Comparison of ENCODE assay signal across 26 cellular contexts in the genomic region with DNA sequence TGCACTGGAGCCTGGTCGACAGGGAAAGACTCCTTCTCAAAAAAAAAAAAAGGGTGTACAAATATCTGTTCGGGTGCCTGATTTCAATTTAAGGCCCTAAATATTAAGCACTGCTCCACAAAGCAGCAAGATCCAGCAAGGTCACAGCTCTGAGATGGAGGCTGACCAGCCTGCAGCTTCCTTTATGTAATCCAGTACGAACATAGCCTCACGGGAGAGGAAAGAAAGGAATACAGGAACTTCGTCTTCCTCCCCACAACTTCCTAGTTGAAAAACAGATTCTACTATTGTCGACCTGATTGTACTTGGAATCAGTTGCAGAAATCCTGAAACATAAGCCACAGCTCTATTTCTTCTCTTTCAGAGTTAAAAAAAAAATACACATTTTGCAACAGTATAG. TPM values are rescaled to one million over a fixed set of nuclear protein-coding genes. Genes with fewer than 3 reads are reported as not detected.
DNase-seq lines count a peak whose midpoint lies in the region; ATAC-seq and TF ChIP-seq lines count a peak whose summit lies in the region.
"Had no signal": no experiment of that assay in that cellular context is flagged by ENCODE, and none has a peak within 500 bp of the region (broad histone marks: within the 10 kb centered on the region; RNA-seq: fewer than 3 reads in every experiment).

No MANE protein-coding gene starts in this region.

- H2AFZ ChIP-seq in GM23338, result 0 out of 2 replicates have a peak overlapping the region, but pooled peaks have one; percentile 18

- H4K20me1 ChIP-seq in BLaER1 treated with 17β-estradiol and CSF1 and Interleukin-3, amounts not matched to agents 10 nM and 100 nM, result no peaks in the 10 kb centered on the region
- no peaks in the 10 kb centered on the region; the same call in 1 of the 2 replicates for H4K20me1 ChIP-seq in GM23338 (replicated peaks; ENCODE audit: insufficient read depth)

- H3F3A ChIP-seq in GM23338 (replicated peaks; ENCODE audit: low read depth), result no peaks in the 10 kb centered on the region

- H3K4me3 ChIP-seq in BLaER1 treated with 17β-estradiol and CSF1 and Interleukin-3, amounts not matched to agents 10 nM and 100 nM, result 0 out of 20 replicates have a peak overlapping the region, but pooled peaks of 1 of the 10 experiments have one; percentile 2
- H3K4me3 ChIP-seq in GM23338, result no peak overlapping the region
- H3K4me3 ChIP-seq: breast epithelium, esophagus muscularis mucosa, smooth muscle cell had no signal

- H3K27me3 ChIP-seq in BLaER1 treated with 17β-estradiol and CSF1 and Interleukin-3, amounts not matched to agents 10 nM and 100 nM, result no peaks in the 10 kb centered on the region
- no peaks in the 10 kb centered on the region for H3K27me3 ChIP-seq in GM23338 (ENCODE audit: insufficient read depth)
- H3K27me3 ChIP-seq: breast epithelium, esophagus muscularis mucosa had no signal

- no peak for DNase-seq in GM23338 (ENCODE audit: low spot score)
- no peak for DNase-seq in sciatic nerve (ENCODE audit: low spot score)
- no peak for DNase-seq in stimulated activated CD4-positive, alpha-beta T cell treated with anti-CD3 and anti-CD28 coated beads, Interleukin-4, amount 100 ng/mL, for 1 hour
- DNase-seq in activated T-cell treated with anti-CD3 and anti-CD28 coated beads, Interleukin-2, amount 50 U/mL, for 4 hours, result no peak
- DNase-seq: activated CD4-positive, alpha-beta memory T cell treated with anti-CD3 and anti-CD28 coated beads, Interleukin-2, amount 10 ng/mL, durations not matched to agents 7 days and 5 days; activated CD4-positive, alpha-beta T cell treated with anti-CD3 and anti-CD28 coated beads for 1 hour; activated CD8-positive, alpha-beta memory T cell treated with anti-CD3 and anti-CD28 coated beads, Interleukin-2, amount 50 U/mL, for 48 hours; DMS153; effector memory CD4-positive, alpha-beta T cell; foreskin keratinocyte; IMR-90; kidney glomerular epithelial cell; natural killer cell; NCI-H1417 treated with DMSO at 0.1 percent for 48 hours; NCI-H2081 treated with DMSO at 0.1 percent for 48 hours; NCI-H226; stimulated activated CD4-positive, alpha-beta T cell treated with anti-CD3 and anti-CD28 coated beads, Interleukin-2, amount 100 ng/mL, for 24 hours; T-helper 17 cell had no signal

- no peak overlapping the region for H3K27ac Mint-ChIP-seq in GM23338
- peak overlapping the region; percentile 23 for H3K27ac Mint-ChIP-seq in dendritic cell treated with granulocyte-macrophage colony-stimulating factor and Interleukin-4, amounts not matched to agents 40 ng/mL and 50 ng/mL, for 4 days
- H3K27ac Mint-ChIP-seq: activated CD4-positive, alpha-beta memory T cell treated with anti-CD3 and anti-CD28 coated beads, Interleukin-2, amount 10 ng/mL, durations not matched to agents 7 days and 5 days; activated naive CD4-positive, alpha-beta T cell treated with anti-CD3 and anti-CD28 coated beads, Interleukin-2, amount 50 U/mL, for 72 hours; natural killer cell; T-helper 17 cell; type B pancreatic cell had no signal

- H3K4me3 Mint-ChIP-seq in GM23338, result no peak overlapping the region
- H3K4me3 Mint-ChIP-seq in dendritic cell treated with granulocyte-macrophage colony-stimulating factor and Interleukin-4, amounts not matched to agents 40 ng/mL and 50 ng/mL, for 4 days, result no peak overlapping the region
- H3K4me3 Mint-ChIP-seq in activated T-cell treated with anti-CD3 and anti-CD28 coated beads, Interleukin-2, amount 50 U/mL, for 4 hours, result no peak overlapping the region
- H3K4me3 Mint-ChIP-seq: activated CD4-positive, alpha-beta memory T cell treated with anti-CD3 and anti-CD28 coated beads, Interleukin-2, amount 10 ng/mL, durations not matched to agents 7 days and 5 days; natural killer cell; T-helper 17 cell; type B pancreatic cell had no signal

- no peaks in the 10 kb centered on the region for H3K36me3 Mint-ChIP-seq in GM23338 (ENCODE audit: low read depth)
- no peaks in the 10 kb centered on the region for H3K36me3 Mint-ChIP-seq in dendritic cell treated with granulocyte-macrophage colony-stimulating factor and Interleukin-4, amounts not matched to agents 40 ng/mL and 50 ng/mL, for 4 days (ENCODE audit: low read depth)
- H3K36me3 Mint-ChIP-seq in activated T-cell treated with anti-CD3 and anti-CD28 coated beads, Interleukin-2, amount 50 U/mL, for 4 hours (ENCODE audit: insufficient read depth), result no peaks in the 10 kb centered on the region
- H3K36me3 Mint-ChIP-seq: activated naive CD4-positive, alpha-beta T cell treated with anti-CD3 and anti-CD28 coated beads, Interleukin-2, amount 50 U/mL, for 72 hours; natural killer cell; type B pancreatic cell had no signal

- intact Hi-C loops in dendritic cell treated with granulocyte-macrophage colony-stimulating factor and Interleukin-4, amounts not matched to agents 40 ng/mL and 50 ng/mL, for 4 days (cut with micrococcal nuclease), result no loop called here
- intact Hi-C loops in sciatic nerve (cut with DNase I), result no loop called here

- H3K4me2 ChIP-seq in BLaER1 treated with 17β-estradiol and CSF1 and Interleukin-3, amounts not matched to agents 10 nM and 100 nM, result peak overlapping the region; percentile 59 to 91 (median 80)
- H3K4me2 ChIP-seq in GM23338, result no peak overlapping the region
- H3K4me2 ChIP-seq: smooth muscle cell had no signal

- peaks cover 4% of the 10 kb centered on the region for H3K27me3 Mint-ChIP-seq in GM23338 (ENCODE audit: insufficient read depth, low read depth, poor library complexity)
- H3K27me3 Mint-ChIP-seq in dendritic cell treated with granulocyte-macrophage colony-stimulating factor and Interleukin-4, amounts not matched to agents 40 ng/mL and 50 ng/mL, for 4 days, result peaks cover 4% of the 10 kb centered on the region
- H3K27me3 Mint-ChIP-seq in activated T-cell treated with anti-CD3 and anti-CD28 coated beads, Interleukin-2, amount 50 U/mL, for 4 hours (ENCODE audit: low read depth), result peaks cover 10% of the 10 kb centered on the region

- H3K27ac ChIP-seq in BLaER1 treated with 17β-estradiol and CSF1 and Interleukin-3, amounts not matched to agents 10 nM and 100 nM, result peak overlapping the region in 10 of 11 experiments; percentile 30 to 90 (median 82); a peak in 15 of 22 replicates
- no peak overlapping the region for H3K27ac ChIP-seq in GM23338 (ENCODE audit: low read depth)
- H3K27ac ChIP-seq: breast epithelium, esophagus muscularis mucosa, foreskin keratinocyte had no signal

- H3K9me3 ChIP-seq in BLaER1 treated with 17β-estradiol and CSF1 and Interleukin-3, amounts not matched to agents 10 nM and 100 nM (replicated peaks in 1 of 11), result peaks cover 0 to 4% (median 0%) of the 10 kb centered on the region in 11 experiments; a peak in 2 of 22 replicates
- H3K9me3 ChIP-seq: breast epithelium, esophagus muscularis mucosa had no signal

- ATAC-seq in GM23338 (no peak), sciatic nerve (peak; percentile 56), HG03025 (IDR thresholded peaks at IDR 0.05; ENCODE audit: low FRiP score, unreplicated experiment) (no peak)
- ATAC-seq in activated T-cell treated with anti-CD3 and anti-CD28 coated beads, Interleukin-2, amount 50 U/mL, for 4 hours, result no peak
- ATAC-seq: activated naive CD4-positive, alpha-beta T cell treated with anti-CD3 and anti-CD28 coated beads, Interleukin-2, amount 50 U/mL, for 72 hours; foreskin keratinocyte; natural killer cell; T-helper 17 cell had no signal

- H3K79me2 ChIP-seq in GM23338 (replicated peaks; ENCODE audit: insufficient read depth), result no peaks in the 10 kb centered on the region

- no peaks in the 10 kb centered on the region; the same call in 2 of the 3 replicates for H3K9me3 Mint-ChIP-seq in GM23338
- peaks cover 6% of the 10 kb centered on the region for H3K9me3 Mint-ChIP-seq in dendritic cell treated with granulocyte-macrophage colony-stimulating factor and Interleukin-4, amounts not matched to agents 40 ng/mL and 50 ng/mL, for 4 days
- no peaks in the 10 kb centered on the region for H3K9me3 Mint-ChIP-seq in activated T-cell treated with anti-CD3 and anti-CD28 coated beads, Interleukin-2, amount 50 U/mL, for 4 hours
- H3K9me3 Mint-ChIP-seq: activated CD4-positive, alpha-beta memory T cell treated with anti-CD3 and anti-CD28 coated beads, Interleukin-2, amount 10 ng/mL, durations not matched to agents 7 days and 5 days; type B pancreatic cell had no signal

- H3K36me3 ChIP-seq in BLaER1 treated with 17β-estradiol and CSF1 and Interleukin-3, amounts not matched to agents 10 nM and 100 nM, result no peaks in the 10 kb centered on the region
- no peaks in the 10 kb centered on the region for H3K36me3 ChIP-seq in GM23338 (ENCODE audit: insufficient read depth)
- H3K36me3 ChIP-seq: breast epithelium, esophagus muscularis mucosa had no signal

- peaks cover 3% of the 10 kb centered on the region; the same call in 1 of the 2 replicates for H3K9me2 ChIP-seq in GM23338 (ENCODE audit: insufficient read depth)

- TF ChIP-seq CTCF in GM23338 (conservative IDR thresholded peaks at IDR 0.05; ENCODE audit: low read depth in 2 of 2), result no peak

- peaks cover 47 to 72% (median 68%) of the 10 kb centered on the region in 10 experiments for H3K4me1 ChIP-seq in BLaER1 treated with 17β-estradiol and CSF1 and Interleukin-3, amounts not matched to agents 10 nM and 100 nM
- H3K4me1 ChIP-seq in GM23338 (ENCODE audit: insufficient read depth), result no peaks in the 10 kb centered on the region
- H3K4me1 ChIP-seq: breast epithelium, foreskin keratinocyte had no signal

- peaks cover 11% of the 10 kb centered on the region for H3K4me1 Mint-ChIP-seq in GM23338
- H3K4me1 Mint-ChIP-seq in dendritic cell treated with granulocyte-macrophage colony-stimulating factor and Interleukin-4, amounts not matched to agents 40 ng/mL and 50 ng/mL, for 4 days (ENCODE audit: low read depth), result peaks cover 50% of the 10 kb centered on the region
- H3K4me1 Mint-ChIP-seq in activated T-cell treated with anti-CD3 and anti-CD28 coated beads, Interleukin-2, amount 50 U/mL, for 4 hours (ENCODE audit: low read depth), result peaks cover 3% of the 10 kb centered on the region
- H3K4me1 Mint-ChIP-seq: activated CD4-positive, alpha-beta memory T cell treated with anti-CD3 and anti-CD28 coated beads, Interleukin-2, amount 10 ng/mL, durations not matched to agents 7 days and 5 days; natural killer cell; T-helper 17 cell had no signal

- peak overlapping the region in 9 of 11 experiments; percentile 13 to 53 (median 40); a peak in 12 of 22 replicates for H3K9ac ChIP-seq in BLaER1 treated with 17β-estradiol and CSF1 and Interleukin-3, amounts not matched to agents 10 nM and 100 nM

TF ChIP-seq in GM23338, 12 proteins besides CTCF, POLR2A, EP300 and RAD21 (continues in another document):
- TF ChIP-seq EZH2phosphoT487 (IDR thresholded peaks at IDR 0.05; ENCODE audit: unreplicated experiment) (no peak), JUNB (IDR thresholded peaks at IDR 0.05; ENCODE audit: unreplicated experiment) (no peak), STAT1 (IDR thresholded peaks at IDR 0.05; ENCODE audit: unreplicated experiment) (no peak)

RNA-seq across cellular contexts. Expression of gene TBC1D9, which starts 53.5 kb away (rescaled TPM):
- total RNA-seq in GM23338 (2014; rRNA removed; shearing (Covaris generic)), result 0.56 and 0.66 TPM in 2 replicates
- 0.03 and 0.19 TPM in 2 replicates for polyA plus RNA-seq in GM23338 (2016; fragmentation: Nextera tagmentation; extraction: Ambion mirVana)
- 27.2 TPM for total RNA-seq in sciatic nerve
- total RNA-seq in activated T-cell treated with anti-CD3 and anti-CD28 coated beads, Interleukin-2, amount 50 U/mL, for 4 hours, result under 1 TPM; 0.18 to 0.27 (median 0.18) TPM

Comparison
In these comparisons a context has a peak if more than half of its experiments do, and no peak if none do; other contexts are left out.
1. RNA of gene TBC1D9, which starts 53.5 kb away (total RNA-seq): 27.2 TPM in sciatic nerve (single experiment); 0.56 to 0.66 TPM in GM23338 and 0.18 to 0.27 TPM in activated T-cell treated with anti-CD3 and anti-CD28 coated beads, Interleukin-2, amount 50 U/mL, for 4 hours; every median in the first group is over 10 times any median in the second.